In the genomic region with DNA sequence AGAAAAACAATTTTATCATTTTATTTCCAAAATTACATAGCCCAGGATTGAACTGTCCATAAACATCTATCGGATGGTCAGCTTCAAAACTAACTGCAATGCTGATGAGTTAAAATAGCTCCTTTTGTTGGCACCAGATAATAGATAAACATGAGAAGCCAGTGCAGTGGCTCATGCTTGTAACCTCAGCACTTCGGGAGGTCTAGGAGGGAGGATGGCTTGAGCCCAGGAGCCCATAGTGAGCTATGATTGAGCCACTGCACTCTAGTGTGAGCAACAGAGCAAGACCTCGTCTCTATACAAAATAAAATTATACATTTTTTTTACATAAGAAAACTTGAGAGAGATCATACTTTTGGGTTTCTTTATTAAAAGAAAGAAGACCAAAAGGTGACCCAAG, we compare ENCODE assay signal across 9 cellular contexts. TPM values are rescaled to one million over a fixed set of nuclear protein-coding genes. Genes with fewer than 3 reads are reported as not detected.
DNase-seq lines count a peak whose midpoint lies in the region; ATAC-seq, FAIRE-seq and TF ChIP-seq lines count a peak whose summit lies in the region.
"Had no signal": no experiment of that assay in that cellular context is flagged by ENCODE, and none has a peak within 500 bp of the region (broad histone marks: within the 10 kb centered on the region; RNA-seq: fewer than 3 reads in every experiment).

No MANE protein-coding gene starts in this region.

- no peak for ATAC-seq in GM21360 (IDR thresholded peaks at IDR 0.05; ENCODE audit: unreplicated experiment)
- no peak for ATAC-seq in GM21737 (IDR thresholded peaks at IDR 0.05; ENCODE audit: unreplicated experiment)
- ATAC-seq in GM18498 (IDR thresholded peaks at IDR 0.05; ENCODE audit: unreplicated experiment) = no peak
- ATAC-seq in GM21786 (IDR thresholded peaks at IDR 0.05; ENCODE audit: unreplicated experiment) = no peak

- H3K4me3 ChIP-seq in SU-DHL-6 (ENCODE audit: insufficient read depth, low read length, poor library complexity, severe bottlenecking) (no peak overlapping the region), fibroblast of villous mesenchyme (ENCODE audit: low read depth, low read length) (no peak overlapping the region), rectal smooth muscle tissue (ENCODE audit: low read length) (peak overlapping the region; percentile 60)
- H3K4me3 ChIP-seq: SK-N-MC had no signal

- no peaks in the 10 kb centered on the region for H3F3A ChIP-seq in SU-DHL-6 (ENCODE audit: insufficient read depth)

- no peaks in the 10 kb centered on the region for H3K27me3 ChIP-seq in SU-DHL-6 (ENCODE audit: low read length)
- H3K27me3 ChIP-seq in rectal smooth muscle tissue (ENCODE audit: control insufficient read depth, insufficient read depth, low read length) = no peaks in the 10 kb centered on the region

- no peaks in the 10 kb centered on the region for H3K9me3 ChIP-seq in SU-DHL-6 (ENCODE audit: insufficient read depth, low read length)

- FAIRE-seq in H54 (lab: Jason Lieb, UNC) = peak; percentile 66

- TF ChIP-seq CTCF in SU-DHL-6 (IDR thresholded peaks at IDR 0.05; ENCODE audit: insufficient read depth, low read length, poor library complexity, severe bottlenecking) (no peak), fibroblast of villous mesenchyme (IDR thresholded peaks at IDR 0.05; ENCODE audit: insufficient read depth, low read depth, low read length) (no peak)

- no peaks in the 10 kb centered on the region for H4K20me1 ChIP-seq in SU-DHL-6 (ENCODE audit: low read depth, low read length)

- H3K4me1 ChIP-seq in rectal smooth muscle tissue (ENCODE audit: control insufficient read depth, insufficient read depth, low read length) = peaks cover 3% of the 10 kb centered on the region

- H3K9ac ChIP-seq in SU-DHL-6 (ENCODE audit: low read length) (no peak overlapping the region), rectal smooth muscle tissue (ENCODE audit: low read length) (peak overlapping the region; percentile 51)

- no peaks in the 10 kb centered on the region for H3K79me2 ChIP-seq in SU-DHL-6 (ENCODE audit: insufficient read depth, low read length)

- DNase-seq in H54 (ENCODE audit: insufficient read length, low spot score) (no peak), fibroblast of villous mesenchyme (ENCODE audit: low read depth) (peak; percentile 56)

- H3K4me2 ChIP-seq in SU-DHL-6 (ENCODE audit: low read depth, low read length, poor library complexity, severe bottlenecking) = peak overlapping the region; percentile 13

- H3K27ac ChIP-seq in SU-DHL-6 (ENCODE audit: low read depth, low read length) = no peak overlapping the region
- H3K27ac ChIP-seq in rectal smooth muscle tissue (ENCODE audit: low read depth, low read length) = peak overlapping the region; percentile 91
- H3K27ac ChIP-seq: SK-N-MC had no signal

- no peaks in the 10 kb centered on the region for H3K9me2 ChIP-seq in SU-DHL-6 (replicated peaks; ENCODE audit: insufficient read depth, low read length)

- no peaks in the 10 kb centered on the region for H3K36me3 ChIP-seq in SU-DHL-6 (ENCODE audit: low read length)
- no peaks in the 10 kb centered on the region for H3K36me3 ChIP-seq in rectal smooth muscle tissue (ENCODE audit: control insufficient read depth, insufficient read depth, low read length)

- peak overlapping the region; percentile 54 for H2AFZ ChIP-seq in SU-DHL-6 (ENCODE audit: low read depth, low read length, severe bottlenecking)

- no peak for TF ChIP-seq POLR2A in H54 (IDR thresholded peaks at IDR 0.05; ENCODE audit: low read depth, low read length)

RNA-seq across cellular contexts. Expression of a gene that starts 34.6 kb away (rescaled TPM):
- 17.4 and 41.5 TPM in 2 replicates for total RNA-seq in fibroblast of villous mesenchyme

RNA-seq across cellular contexts. Expression of a gene that starts 38.6 kb away (rescaled TPM):
- total RNA-seq in fibroblast of villous mesenchyme = 21.9 and 27.2 TPM in 2 replicates
